14 cellular contexts compared by ENCODE assay signal in the genomic region with DNA sequence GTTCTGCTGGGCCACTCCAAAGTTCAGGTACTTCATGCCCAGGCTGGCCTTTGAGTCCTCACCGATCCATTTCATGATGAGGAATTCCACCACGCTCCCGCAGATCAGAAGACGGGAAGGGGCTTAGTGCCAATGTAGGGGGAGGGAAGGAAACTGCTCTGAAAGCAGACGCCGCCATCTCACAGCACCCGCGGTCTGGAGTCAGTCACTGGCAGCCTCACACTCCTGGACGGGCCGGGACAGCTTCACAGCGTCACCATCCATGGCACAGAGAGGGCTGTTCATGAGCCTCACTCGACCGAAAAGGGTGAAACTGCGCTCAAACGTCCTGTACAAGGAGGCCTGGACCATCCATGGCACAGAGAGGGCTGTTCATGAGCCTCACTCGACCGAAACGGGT.
"Had no signal": no experiment of that assay in that cellular context is flagged by ENCODE, and none has a peak within 500 bp of the region (broad histone marks: within the 10 kb centered on the region; RNA-seq: fewer than 3 reads in every experiment).

No MANE protein-coding gene starts in this region.

- H3K27ac ChIP-seq: breast epithelium had no signal

- DNase-seq: activated CD4-positive, alpha-beta T cell treated with anti-CD3 and anti-CD28 coated beads, Interleukin-2, amount 50 U/mL, for 1 hour; activated CD4-positive, CD25-positive, alpha-beta regulatory T cell; activated T-cell treated with anti-CD3 and anti-CD28 coated beads, Interleukin-2, amount 50 U/mL, for 1 hour; hypothalamus; natural killer cell; small intestine; T-helper 17 cell; trophoblast cell had no signal

- H3K36me3 Mint-ChIP-seq: activated naive CD4-positive, alpha-beta T cell treated with anti-CD3 and anti-CD28 coated beads, Interleukin-2, amount 50 U/mL, for 72 hours; natural killer cell; stimulated activated effector memory CD8-positive, alpha-beta T cell treated with anti-CD3 and anti-CD28 coated beads, Interleukin-12 subunit alpha, Interleukin-12 subunit beta, amount 100 ng/mL, for 72 hours had no signal

- FAIRE-seq: endometrium, small intestine, TTC549 had no signal

- ATAC-seq: activated naive CD4-positive, alpha-beta T cell treated with anti-CD3 and anti-CD28 coated beads, Interleukin-2, amount 50 U/mL, for 72 hours; esophagus mucosa; stimulated activated effector memory CD8-positive, alpha-beta T cell treated with anti-CD3 and anti-CD28 coated beads, Interleukin-12 subunit alpha, Interleukin-12 subunit beta, amount 100 ng/mL, for 72 hours; T-helper 17 cell had no signal

- H3K9me3 Mint-ChIP-seq: activated naive CD4-positive, alpha-beta T cell treated with anti-CD3 and anti-CD28 coated beads, Interleukin-2, amount 50 U/mL, for 72 hours; natural killer cell; stimulated activated effector memory CD8-positive, alpha-beta T cell treated with anti-CD3 and anti-CD28 coated beads, Interleukin-12 subunit alpha, Interleukin-12 subunit beta, amount 100 ng/mL, for 72 hours had no signal

- H3K9me3 ChIP-seq: breast epithelium had no signal

- H3K4me3 Mint-ChIP-seq: natural killer cell; stimulated activated effector memory CD8-positive, alpha-beta T cell treated with anti-CD3 and anti-CD28 coated beads, Interleukin-12 subunit alpha, Interleukin-12 subunit beta, amount 100 ng/mL, for 72 hours; T-helper 17 cell had no signal

- H3K4me3 ChIP-seq: breast epithelium had no signal

- H3K36me3 ChIP-seq: breast epithelium had no signal

- H3K4me1 ChIP-seq: breast epithelium had no signal

- H3K27ac Mint-ChIP-seq: stimulated activated effector memory CD8-positive, alpha-beta T cell treated with anti-CD3 and anti-CD28 coated beads, Interleukin-12 subunit alpha, Interleukin-12 subunit beta, amount 100 ng/mL, for 72 hours; T-helper 17 cell had no signal

- H3K27me3 ChIP-seq: breast epithelium had no signal
